In the genomic region with DNA sequence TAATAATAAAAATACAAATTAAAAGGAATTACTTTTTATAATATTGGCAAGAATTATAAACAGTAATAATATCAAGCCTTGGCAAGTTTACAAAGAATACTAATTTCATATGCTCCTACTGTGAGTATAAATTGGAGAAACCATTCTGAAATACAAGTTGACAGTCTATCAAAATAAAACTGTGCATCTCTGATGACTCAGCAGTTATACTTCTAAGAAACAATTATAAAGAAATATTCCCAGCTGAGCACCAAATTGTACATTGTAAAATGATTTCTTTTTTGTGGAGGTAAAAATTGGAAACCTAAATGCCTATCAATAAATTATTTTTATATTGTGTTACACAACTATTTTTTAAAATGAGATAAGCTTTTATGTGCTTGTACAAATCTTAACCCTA, we compare ENCODE assay signal across 24 cellular contexts. TPM values are rescaled to one million over a fixed set of nuclear protein-coding genes. Genes with fewer than 3 reads are reported as not detected.
"Had no signal": no experiment of that assay in that cellular context is flagged by ENCODE, and none has a peak within 500 bp of the region (broad histone marks: within the 10 kb centered on the region; RNA-seq: fewer than 3 reads in every experiment).

No MANE protein-coding gene starts in this region.

- H3K9me3 ChIP-seq: SJSA1 had no signal

- H3K9ac ChIP-seq: KMS-11, SK-N-SH had no signal

- H3K4me2 ChIP-seq: KMS-11, SK-N-SH had no signal

- DNase-seq: Kasumi-1, MM.1S, NCI-H1092 treated with DMSO at 0.1 percent for 48 hours, NCI-H1436 treated with DMSO at 0.1 percent for 48 hours, NCI-H1694, NCI-H187 treated with DMSO at 0.1 percent for 48 hours, NCI-H2029 treated with DMSO at 0.1 percent for 48 hours, NCI-H2171 treated with DMSO at 0.1 percent for 48 hours, NCI-H510A, NCI-H524 treated with DMSO at 0.1 percent for 48 hours, NCI-H69, NCI-H774, Right ventricle myocardium superior, RPMI8226, SIG-M5, SK-N-SH, T-helper 1 cell, T-helper 17 cell had no signal

- H3K36me3 ChIP-seq: SJSA1 had no signal

- H3K4me1 ChIP-seq: SJSA1 had no signal

- H3K27ac ChIP-seq: HL-60, KMS-11, SJSA1 had no signal

- FAIRE-seq: HTR-8/SVneo, RCC 7860 had no signal

- H3K4me3 ChIP-seq: SJSA1 had no signal

- H3K27me3 ChIP-seq: SJSA1 had no signal

- ATAC-seq: T-helper 17 cell had no signal

RNA-seq across cellular contexts. Expression of gene KCNC2, which starts 35.5 kb away (rescaled TPM):
- total RNA-seq: M059J, Right ventricle myocardium superior, SJSA1, T-helper 17 cell had no signal
- polyA plus RNA-seq: SK-N-SH had no signal
